Comparison of ENCODE assay signal across 1 cellular context in genomic region chr13:111176421-111176820, GRCh38.
TF ChIP-seq lines count a peak whose summit lies in the region.

No MANE protein-coding gene starts in this region.

TF ChIP-seq in SK-N-SH treated with all-trans-retinoic acid at 6 μM for 48 hours, 23 proteins besides CTCF, POLR2A, EP300 and RAD21 (continued from another document):
- TF ChIP-seq ZC3H10 (CRISPR knock-in tag; IDR thresholded peaks at IDR 0.05) (no peak), ZNF70 (CRISPR knock-in tag; IDR thresholded peaks at IDR 0.05) (no peak), ZNF8 (CRISPR knock-in tag; IDR thresholded peaks at IDR 0.05) (no peak), PATZ1 (CRISPR knock-in tag; IDR thresholded peaks at IDR 0.05; ENCODE audit: borderline replicate concordance) (no peak), OSR1 (CRISPR knock-in tag; IDR thresholded peaks at IDR 0.05) (no peak), SNAI2 (CRISPR knock-in tag; IDR thresholded peaks at IDR 0.05) (no peak), CREB5 (CRISPR knock-in tag; IDR thresholded peaks at IDR 0.05; ENCODE audit: low read depth) (no peak), RARB (CRISPR knock-in tag; IDR thresholded peaks at IDR 0.05) (no peak), ARNTL (CRISPR knock-in tag; IDR thresholded peaks at IDR 0.05; ENCODE audit: borderline replicate concordance, low read depth) (no peak), ZNF565 (CRISPR knock-in tag; conservative IDR thresholded peaks at IDR 0.05; ENCODE audit: low read depth) (no peak), ZFP3 (CRISPR knock-in tag; IDR thresholded peaks at IDR 0.05) (no peak), TCF4 (CRISPR knock-in tag; IDR thresholded peaks at IDR 0.05; ENCODE audit: borderline replicate concordance) (no peak)
TF ChIP-seq in SK-N-SH treated with all-trans-retinoic acid at 6 μM for 48 hours: peak in this region for 0.
